In the genomic region with DNA sequence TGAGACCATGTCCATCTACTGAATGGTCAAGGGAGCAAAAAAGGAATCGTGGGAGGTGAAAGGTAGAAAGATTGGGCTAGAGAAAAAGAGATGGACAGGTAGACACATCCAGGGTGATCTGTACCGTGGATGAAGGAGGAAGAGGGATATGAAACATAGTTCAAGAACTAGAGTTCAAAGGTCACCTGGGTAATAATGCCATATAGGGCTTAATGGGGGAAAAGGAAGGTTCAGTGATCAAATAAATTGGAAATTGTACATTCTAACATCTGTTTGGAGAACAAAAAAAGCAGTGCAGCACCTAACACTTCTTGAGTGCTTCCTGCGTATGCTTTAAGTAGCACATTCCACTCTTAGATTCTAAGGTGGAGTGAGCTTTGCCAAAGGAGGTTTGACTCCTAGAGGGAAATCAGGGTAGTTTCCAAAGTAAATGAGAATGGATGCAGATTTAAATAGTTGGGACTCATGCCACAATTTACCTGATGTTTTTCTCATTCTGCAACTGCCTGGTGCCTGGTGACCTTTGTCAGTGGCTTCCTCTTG, we compare ENCODE assay signal across 3 cellular contexts.
TF ChIP-seq lines count a peak whose summit lies in the region.

No MANE protein-coding gene starts in this region.

TF ChIP-seq in SK-N-SH, 30 proteins besides CTCF, POLR2A, EP300 and RAD21:
- TF ChIP-seq SIN3A (IDR thresholded peaks at IDR 0.05; ENCODE audit: borderline replicate concordance, low read depth, low read length) (no peak), NFIC (IDR thresholded peaks at IDR 0.05; ENCODE audit: borderline replicate concordance) (no peak), ELF1 (IDR thresholded peaks at IDR 0.05) (no peak)
TF ChIP-seq in SK-N-SH: peak in this region for 0.

TF ChIP-seq in SK-N-SH treated with all-trans-retinoic acid at 6 μM for 48 hours, 23 proteins besides CTCF, POLR2A, EP300 and RAD21:
- TF ChIP-seq, protein P1, sequence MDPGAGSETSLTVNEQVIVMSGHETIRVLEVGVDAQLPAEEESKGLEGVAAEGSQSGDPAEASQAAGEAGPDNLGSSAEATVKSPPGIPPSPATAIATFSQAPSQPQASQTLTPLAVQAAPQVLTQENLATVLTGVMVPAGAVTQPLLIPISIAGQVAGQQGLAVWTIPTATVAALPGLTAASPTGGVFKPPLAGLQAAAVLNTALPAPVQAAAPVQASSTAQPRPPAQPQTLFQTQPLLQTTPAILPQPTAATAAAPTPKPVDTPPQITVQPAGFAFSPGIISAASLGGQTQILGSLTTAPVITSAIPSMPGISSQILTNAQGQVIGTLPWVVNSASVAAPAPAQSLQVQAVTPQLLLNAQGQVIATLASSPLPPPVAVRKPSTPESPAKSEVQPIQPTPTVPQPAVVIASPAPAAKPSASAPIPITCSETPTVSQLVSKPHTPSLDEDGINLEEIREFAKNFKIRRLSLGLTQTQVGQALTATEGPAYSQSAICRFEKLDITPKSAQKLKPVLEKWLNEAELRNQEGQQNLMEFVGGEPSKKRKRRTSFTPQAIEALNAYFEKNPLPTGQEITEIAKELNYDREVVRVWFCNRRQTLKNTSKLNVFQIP (CRISPR knock-in tag; IDR thresholded peaks at IDR 0.05; ENCODE audit: borderline replicate concordance, low read depth), result no peak
- TF ChIP-seq OSR1 (CRISPR knock-in tag; IDR thresholded peaks at IDR 0.05) (no peak), ARNTL (CRISPR knock-in tag; IDR thresholded peaks at IDR 0.05; ENCODE audit: borderline replicate concordance, low read depth) (no peak), ISL1 (CRISPR knock-in tag; IDR thresholded peaks at IDR 0.05) (no peak), ZFP30 (CRISPR knock-in tag; IDR thresholded peaks at IDR 0.05) (no peak), ESRRG (CRISPR knock-in tag; IDR thresholded peaks at IDR 0.05) (no peak), PPARA (CRISPR knock-in tag; IDR thresholded peaks at IDR 0.05; ENCODE audit: borderline replicate concordance) (no peak), ZNF70 (CRISPR knock-in tag; IDR thresholded peaks at IDR 0.05) (no peak)
TF ChIP-seq in SK-N-SH treated with all-trans-retinoic acid at 6 μM for 48 hours: peak in this region for 0.

TF ChIP-seq in K562, 482 proteins besides CTCF, POLR2A, EP300 and RAD21:
- TF ChIP-seq XRCC4 (IDR thresholded peaks at IDR 0.05; ENCODE audit: extremely low read depth, insufficient read depth, insufficient read length), result no peak
- peak; percentile 80 for TF ChIP-seq NR2C1 (IDR thresholded peaks at IDR 0.05)
- TF ChIP-seq NR2C1 (tag; IDR thresholded peaks at IDR 0.05), result peak; percentile 53
- TF ChIP-seq PCBP2 (IDR thresholded peaks at IDR 0.05; ENCODE audit: low read depth, low read length, poor library complexity, severe bottlenecking), result no peak
- no peak for TF ChIP-seq NR2C2 (CRISPR knock-in tag; IDR thresholded peaks at IDR 0.05)
- TF ChIP-seq NR2C2 (tag; IDR thresholded peaks at IDR 0.05), result peak; percentile 69; the same call in 1 of the 2 replicates
- TF ChIP-seq ZNF830 (CRISPR knock-in tag; IDR thresholded peaks at IDR 0.05), result no peak
- TF ChIP-seq CREB1 (IDR thresholded peaks at IDR 0.05), result no peak
- TF ChIP-seq CREB1 (CRISPR knock-in tag; IDR thresholded peaks at IDR 0.05), result no peak
- no peak for TF ChIP-seq L3MBTL2 (IDR thresholded peaks at IDR 0.05)
- TF ChIP-seq, protein P2, sequence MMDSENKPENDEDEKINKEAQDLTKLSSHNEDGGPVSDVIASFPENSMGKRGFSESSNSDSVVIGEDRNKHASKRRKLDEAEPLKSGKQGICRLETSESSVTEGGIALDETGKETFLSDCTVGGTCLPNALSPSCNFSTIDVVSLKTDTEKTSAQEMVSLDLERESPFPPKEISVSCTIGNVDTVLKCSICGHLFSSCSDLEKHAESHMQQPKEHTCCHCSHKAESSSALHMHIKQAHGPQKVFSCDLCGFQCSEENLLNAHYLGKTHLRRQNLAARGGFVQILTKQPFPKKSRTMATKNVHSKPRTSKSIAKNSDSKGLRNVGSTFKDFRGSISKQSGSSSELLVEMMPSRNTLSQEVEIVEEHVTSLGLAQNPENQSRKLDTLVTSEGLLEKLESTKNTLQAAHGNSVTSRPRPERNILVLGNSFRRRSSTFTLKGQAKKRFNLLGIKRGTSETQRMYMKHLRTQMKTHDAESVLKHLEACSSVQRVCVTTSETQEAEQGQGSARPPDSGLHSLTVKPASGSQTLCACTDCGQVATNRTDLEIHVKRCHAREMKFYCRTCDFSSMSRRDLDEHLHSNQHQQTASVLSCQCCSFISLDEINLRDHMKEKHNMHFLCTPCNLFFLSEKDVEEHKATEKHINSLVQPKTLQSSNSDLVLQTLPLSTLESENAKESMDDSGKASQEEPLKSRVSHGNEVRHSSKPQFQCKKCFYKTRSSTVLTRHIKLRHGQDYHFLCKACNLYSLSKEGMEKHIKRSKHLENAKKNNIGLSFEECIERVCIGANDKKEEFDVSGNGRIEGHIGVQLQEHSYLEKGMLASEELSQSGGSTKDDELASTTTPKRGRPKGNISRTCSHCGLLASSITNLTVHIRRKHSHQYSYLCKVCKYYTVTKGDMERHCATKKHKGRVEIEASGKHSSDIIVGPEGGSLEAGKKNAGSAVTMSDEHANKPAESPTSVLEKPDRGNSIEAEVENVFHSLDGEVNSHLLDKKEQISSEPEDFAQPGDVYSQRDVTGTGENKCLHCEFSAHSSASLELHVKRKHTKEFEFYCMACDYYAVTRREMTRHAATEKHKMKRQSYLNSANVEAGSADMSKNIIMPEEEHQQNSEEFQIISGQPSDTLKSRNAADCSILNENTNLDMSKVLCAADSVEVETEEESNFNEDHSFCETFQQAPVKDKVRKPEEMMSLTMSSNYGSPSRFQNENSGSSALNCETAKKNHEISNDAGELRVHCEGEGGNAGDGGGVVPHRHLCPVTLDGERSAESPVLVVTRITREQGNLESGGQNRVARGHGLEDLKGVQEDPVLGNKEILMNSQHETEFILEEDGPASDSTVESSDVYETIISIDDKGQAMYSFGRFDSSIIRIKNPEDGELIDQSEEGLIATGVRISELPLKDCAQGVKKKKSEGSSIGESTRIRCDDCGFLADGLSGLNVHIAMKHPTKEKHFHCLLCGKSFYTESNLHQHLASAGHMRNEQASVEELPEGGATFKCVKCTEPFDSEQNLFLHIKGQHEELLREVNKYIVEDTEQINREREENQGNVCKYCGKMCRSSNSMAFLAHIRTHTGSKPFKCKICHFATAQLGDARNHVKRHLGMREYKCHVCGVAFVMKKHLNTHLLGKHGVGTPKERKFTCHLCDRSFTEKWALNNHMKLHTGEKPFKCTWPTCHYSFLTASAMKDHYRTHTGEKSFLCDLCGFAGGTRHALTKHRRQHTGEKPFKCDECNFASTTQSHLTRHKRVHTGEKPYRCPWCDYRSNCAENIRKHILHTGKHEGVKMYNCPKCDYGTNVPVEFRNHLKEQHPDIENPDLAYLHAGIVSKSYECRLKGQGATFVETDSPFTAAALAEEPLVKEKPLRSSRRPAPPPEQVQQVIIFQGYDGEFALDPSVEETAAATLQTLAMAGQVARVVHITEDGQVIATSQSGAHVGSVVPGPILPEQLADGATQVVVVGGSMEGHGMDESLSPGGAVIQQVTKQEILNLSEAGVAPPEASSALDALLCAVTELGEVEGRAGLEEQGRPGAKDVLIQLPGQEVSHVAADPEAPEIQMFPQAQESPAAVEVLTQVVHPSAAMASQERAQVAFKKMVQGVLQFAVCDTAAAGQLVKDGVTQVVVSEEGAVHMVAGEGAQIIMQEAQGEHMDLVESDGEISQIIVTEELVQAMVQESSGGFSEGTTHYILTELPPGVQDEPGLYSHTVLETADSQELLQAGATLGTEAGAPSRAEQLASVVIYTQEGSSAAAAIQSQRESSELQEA (IDR thresholded peaks at IDR 0.05; ENCODE audit: low read depth), result no peak
- TF ChIP-seq FOS (IDR thresholded peaks at IDR 0.05; ENCODE audit: extremely low read depth, insufficient read length), result no peak
- TF ChIP-seq PURB (CRISPR knock-in tag; IDR thresholded peaks at IDR 0.05; ENCODE audit: low read depth), result no peak
